ENCODE assay signal across 9 cellular contexts in the genomic region with DNA sequence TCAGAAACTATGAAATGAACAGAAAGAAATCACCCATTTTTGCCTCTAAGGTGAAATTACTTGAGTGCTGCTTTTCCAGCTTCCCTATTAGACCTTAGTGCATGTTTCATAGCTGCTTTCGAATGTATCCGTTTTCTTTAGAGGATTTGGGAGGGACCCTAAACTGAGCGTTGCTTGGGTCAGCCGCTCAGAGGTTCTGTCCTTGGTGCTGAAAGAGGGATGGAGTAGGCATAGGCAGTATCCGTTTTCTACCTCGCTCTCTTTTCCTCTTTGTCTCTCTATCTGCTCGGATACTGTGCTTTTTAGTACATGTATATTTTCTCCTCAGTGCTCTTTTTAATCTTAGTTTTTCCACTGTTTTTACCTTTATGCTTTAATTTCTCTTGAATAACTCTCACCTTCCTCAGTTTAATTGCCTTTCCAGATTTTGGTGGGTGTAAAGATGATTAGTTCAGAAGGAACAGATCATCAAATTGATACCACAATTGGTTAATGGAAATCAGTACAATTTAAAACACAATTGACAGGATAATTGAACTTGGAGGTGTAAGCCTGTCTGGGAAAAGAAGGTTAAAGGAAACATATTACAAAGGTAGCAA.
DNase-seq lines count a peak whose midpoint lies in the region; ATAC-seq and TF ChIP-seq lines count a peak whose summit lies in the region.
"Had no signal": no experiment of that assay in that cellular context is flagged by ENCODE, and none has a peak within 500 bp of the region (broad histone marks: within the 10 kb centered on the region; RNA-seq: fewer than 3 reads in every experiment).

A gene (minus strand): TSS at position 283 of the 599 bp plus-strand sequence. CDS start 7,060 bp downstream, outside the sequence.

- H3K36me3 Mint-ChIP-seq in memory B cell = peaks cover under 1% of the 10 kb centered on the region

- DNase-seq in GM12865 (ENCODE audit: low read depth) (peak; percentile 6), NB4 (ENCODE audit: low read depth) (peak; percentile 34), T47D (ENCODE audit: low read depth in 1 of 2, low spot score in 1 of 2) (peak; percentile 7 to 64), memory B cell (ENCODE audit: low spot score in 2 of 2) (no peak), DMS153 (lab: John Stamatoyannopoulos, UW) (no peak), NCI-H1436 (lab: John Stamatoyannopoulos, UW) (no peak), NCI-H345 (lab: John Stamatoyannopoulos, UW) (no peak)

- peak; percentile 24 for ATAC-seq in memory B cell (ENCODE audit: low read depth)
- no peak for ATAC-seq in HG03439 (IDR thresholded peaks at IDR 0.05; ENCODE audit: unreplicated experiment)

- peaks cover 2% of the 10 kb centered on the region for H3K27me3 Mint-ChIP-seq in memory B cell

- no peak within 1 kb of the TSS for H3K4me3 ChIP-seq in GM12865 (ENCODE audit: low read depth, low read length)
- H3K4me3 ChIP-seq in NB4 (ENCODE audit: low read depth, low read length) = no peak within 1 kb of the TSS
- H3K4me3 ChIP-seq: ascending aorta had no signal

- no peak within 1 kb of the TSS for H3K27ac Mint-ChIP-seq in memory B cell

- H3K4me3 Mint-ChIP-seq in memory B cell = no peak within 1 kb of the TSS

- TF ChIP-seq CTCF in GM12865 (IDR thresholded peaks at IDR 0.05; ENCODE audit: insufficient read depth, low read depth, low read length, missing control alignments) (no peak), NB4 (IDR thresholded peaks at IDR 0.05; ENCODE audit: low read depth, low read length) (no peak)

- TF ChIP-seq POLR2A in NB4 (IDR thresholded peaks at IDR 0.05; ENCODE audit: extremely low read depth, insufficient read length) = no peak

- H3K4me1 Mint-ChIP-seq in memory B cell = peaks cover 8% of the 10 kb centered on the region

- H3K9me3 Mint-ChIP-seq in memory B cell = peaks cover under 1% of the 10 kb centered on the region

- in situ Hi-C loops in T47D (cut with HindIII; ENCODE audit: low pct_unique_long_range_greater_than_20kb, low sequenced_read_pairs) = no loop called here

Comparison
In these comparisons a context has a peak if more than half of its experiments do, and no peak if none do; other contexts are left out.
1. DNase-seq: peak in GM12865 (single experiment), NB4 (single experiment) and T47D (2 of 2); none in memory B cell (0 of 2), DMS153 (single experiment), NCI-H1436 (single experiment) and NCI-H345 (single experiment).